1 cellular context compared by ENCODE assay signal in the genomic region with DNA sequence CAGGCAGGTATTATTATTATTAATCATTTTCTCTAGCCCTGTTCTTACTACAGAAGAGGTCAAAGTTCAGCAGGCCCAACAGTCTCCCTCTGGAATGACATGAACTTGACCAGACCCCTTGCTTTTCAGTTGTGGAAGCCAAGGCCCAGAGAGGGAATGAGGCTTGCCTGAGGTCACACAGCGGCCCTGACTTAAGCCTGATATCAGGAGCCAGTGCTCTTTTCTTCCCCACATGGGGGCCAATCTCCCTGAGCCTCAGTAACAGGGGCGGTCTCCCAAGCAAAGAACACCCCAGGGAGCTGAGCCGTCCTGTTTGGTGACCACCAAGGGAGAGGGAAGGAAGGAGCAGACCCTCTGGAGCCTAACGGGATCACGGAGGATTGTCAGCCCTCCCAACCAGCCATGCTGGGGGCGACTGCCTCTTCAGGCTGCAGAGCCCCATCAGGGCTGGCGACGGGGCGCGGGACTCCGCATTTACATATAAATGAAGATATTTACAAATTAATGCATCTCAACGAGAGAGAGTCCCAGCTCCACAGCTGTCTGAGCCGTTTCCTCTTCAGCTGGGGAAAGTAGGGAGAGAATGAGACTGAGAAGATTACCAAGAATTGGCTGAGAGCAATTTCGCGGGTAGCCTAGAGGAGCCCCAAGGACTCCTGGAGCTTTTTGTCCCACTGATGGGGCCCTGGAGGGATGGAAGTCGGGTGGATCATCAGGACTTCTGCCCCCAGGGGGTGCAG.
A peak's percentile ranks its signal among the peaks of the same experiment; 100 is the strongest.
TF ChIP-seq lines count a peak whose summit lies in the region.

No MANE protein-coding gene starts in this region.

TF ChIP-seq in WTC11, 78 proteins besides CTCF, POLR2A, EP300 and RAD21 (continued from another document):
- TF ChIP-seq, protein P1, sequence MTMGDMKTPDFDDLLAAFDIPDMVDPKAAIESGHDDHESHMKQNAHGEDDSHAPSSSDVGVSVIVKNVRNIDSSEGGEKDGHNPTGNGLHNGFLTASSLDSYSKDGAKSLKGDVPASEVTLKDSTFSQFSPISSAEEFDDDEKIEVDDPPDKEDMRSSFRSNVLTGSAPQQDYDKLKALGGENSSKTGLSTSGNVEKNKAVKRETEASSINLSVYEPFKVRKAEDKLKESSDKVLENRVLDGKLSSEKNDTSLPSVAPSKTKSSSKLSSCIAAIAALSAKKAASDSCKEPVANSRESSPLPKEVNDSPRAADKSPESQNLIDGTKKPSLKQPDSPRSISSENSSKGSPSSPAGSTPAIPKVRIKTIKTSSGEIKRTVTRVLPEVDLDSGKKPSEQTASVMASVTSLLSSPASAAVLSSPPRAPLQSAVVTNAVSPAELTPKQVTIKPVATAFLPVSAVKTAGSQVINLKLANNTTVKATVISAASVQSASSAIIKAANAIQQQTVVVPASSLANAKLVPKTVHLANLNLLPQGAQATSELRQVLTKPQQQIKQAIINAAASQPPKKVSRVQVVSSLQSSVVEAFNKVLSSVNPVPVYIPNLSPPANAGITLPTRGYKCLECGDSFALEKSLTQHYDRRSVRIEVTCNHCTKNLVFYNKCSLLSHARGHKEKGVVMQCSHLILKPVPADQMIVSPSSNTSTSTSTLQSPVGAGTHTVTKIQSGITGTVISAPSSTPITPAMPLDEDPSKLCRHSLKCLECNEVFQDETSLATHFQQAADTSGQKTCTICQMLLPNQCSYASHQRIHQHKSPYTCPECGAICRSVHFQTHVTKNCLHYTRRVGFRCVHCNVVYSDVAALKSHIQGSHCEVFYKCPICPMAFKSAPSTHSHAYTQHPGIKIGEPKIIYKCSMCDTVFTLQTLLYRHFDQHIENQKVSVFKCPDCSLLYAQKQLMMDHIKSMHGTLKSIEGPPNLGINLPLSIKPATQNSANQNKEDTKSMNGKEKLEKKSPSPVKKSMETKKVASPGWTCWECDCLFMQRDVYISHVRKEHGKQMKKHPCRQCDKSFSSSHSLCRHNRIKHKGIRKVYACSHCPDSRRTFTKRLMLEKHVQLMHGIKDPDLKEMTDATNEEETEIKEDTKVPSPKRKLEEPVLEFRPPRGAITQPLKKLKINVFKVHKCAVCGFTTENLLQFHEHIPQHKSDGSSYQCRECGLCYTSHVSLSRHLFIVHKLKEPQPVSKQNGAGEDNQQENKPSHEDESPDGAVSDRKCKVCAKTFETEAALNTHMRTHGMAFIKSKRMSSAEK (CRISPR knock-in tag; IDR thresholded peaks at IDR 0.05; ENCODE audit: borderline replicate concordance), result no peak
- TF ChIP-seq, protein P2, sequence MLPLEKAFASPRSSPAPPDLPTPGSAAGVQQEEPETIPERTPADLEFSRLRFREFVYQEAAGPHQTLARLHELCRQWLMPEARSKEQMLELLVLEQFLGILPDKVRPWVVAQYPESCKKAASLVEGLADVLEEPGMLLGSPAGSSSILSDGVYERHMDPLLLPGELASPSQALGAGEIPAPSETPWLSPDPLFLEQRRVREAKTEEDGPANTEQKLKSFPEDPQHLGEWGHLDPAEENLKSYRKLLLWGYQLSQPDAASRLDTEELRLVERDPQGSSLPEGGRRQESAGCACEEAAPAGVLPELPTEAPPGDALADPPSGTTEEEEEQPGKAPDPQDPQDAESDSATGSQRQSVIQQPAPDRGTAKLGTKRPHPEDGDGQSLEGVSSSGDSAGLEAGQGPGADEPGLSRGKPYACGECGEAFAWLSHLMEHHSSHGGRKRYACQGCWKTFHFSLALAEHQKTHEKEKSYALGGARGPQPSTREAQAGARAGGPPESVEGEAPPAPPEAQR (CRISPR knock-in tag; IDR thresholded peaks at IDR 0.05), result no peak
- TF ChIP-seq, protein P3, sequence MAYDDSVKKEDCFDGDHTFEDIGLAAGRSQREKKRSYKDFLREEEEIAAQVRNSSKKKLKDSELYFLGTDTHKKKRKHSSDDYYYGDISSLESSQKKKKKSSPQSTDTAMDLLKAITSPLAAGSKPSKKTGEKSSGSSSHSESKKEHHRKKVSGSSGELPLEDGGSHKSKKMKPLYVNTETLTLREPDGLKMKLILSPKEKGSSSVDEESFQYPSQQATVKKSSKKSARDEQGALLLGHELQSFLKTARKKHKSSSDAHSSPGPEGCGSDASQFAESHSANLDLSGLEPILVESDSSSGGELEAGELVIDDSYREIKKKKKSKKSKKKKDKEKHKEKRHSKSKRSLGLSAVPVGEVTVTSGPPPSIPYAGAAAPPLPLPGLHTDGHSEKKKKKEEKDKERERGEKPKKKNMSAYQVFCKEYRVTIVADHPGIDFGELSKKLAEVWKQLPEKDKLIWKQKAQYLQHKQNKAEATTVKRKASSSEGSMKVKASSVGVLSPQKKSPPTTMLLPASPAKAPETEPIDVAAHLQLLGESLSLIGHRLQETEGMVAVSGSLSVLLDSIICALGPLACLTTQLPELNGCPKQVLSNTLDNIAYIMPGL (CRISPR knock-in tag; IDR thresholded peaks at IDR 0.05), result no peak
- peak; percentile 84 for TF ChIP-seq SMAD4 (CRISPR knock-in tag; IDR thresholded peaks at IDR 0.05)
- TF ChIP-seq, protein P4, sequence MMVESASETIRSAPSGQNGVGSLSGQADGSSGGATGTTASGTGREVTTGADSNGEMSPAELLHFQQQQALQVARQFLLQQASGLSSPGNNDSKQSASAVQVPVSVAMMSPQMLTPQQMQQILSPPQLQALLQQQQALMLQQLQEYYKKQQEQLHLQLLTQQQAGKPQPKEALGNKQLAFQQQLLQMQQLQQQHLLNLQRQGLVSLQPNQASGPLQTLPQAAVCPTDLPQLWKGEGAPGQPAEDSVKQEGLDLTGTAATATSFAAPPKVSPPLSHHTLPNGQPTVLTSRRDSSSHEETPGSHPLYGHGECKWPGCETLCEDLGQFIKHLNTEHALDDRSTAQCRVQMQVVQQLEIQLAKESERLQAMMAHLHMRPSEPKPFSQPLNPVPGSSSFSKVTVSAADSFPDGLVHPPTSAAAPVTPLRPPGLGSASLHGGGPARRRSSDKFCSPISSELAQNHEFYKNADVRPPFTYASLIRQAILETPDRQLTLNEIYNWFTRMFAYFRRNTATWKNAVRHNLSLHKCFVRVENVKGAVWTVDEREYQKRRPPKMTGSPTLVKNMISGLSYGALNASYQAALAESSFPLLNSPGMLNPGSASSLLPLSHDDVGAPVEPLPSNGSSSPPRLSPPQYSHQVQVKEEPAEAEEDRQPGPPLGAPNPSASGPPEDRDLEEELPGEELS (CRISPR knock-in tag; IDR thresholded peaks at IDR 0.05), result peak; percentile 64; the same call in 1 of the 2 replicates
- TF ChIP-seq JAZF1 (CRISPR knock-in tag; IDR thresholded peaks at IDR 0.05), result no peak
- TF ChIP-seq ZNF423 (CRISPR knock-in tag; IDR thresholded peaks at IDR 0.05), result peak; percentile 91
- 0 out of 2 replicates have a peak, but pooled peaks have one; percentile 41 for TF ChIP-seq KAT7 (CRISPR knock-in tag; IDR thresholded peaks at IDR 0.05; ENCODE audit: borderline replicate concordance)
- 0 out of 2 replicates have a peak, but pooled peaks have one; percentile 38 for TF ChIP-seq CREM (CRISPR knock-in tag; IDR thresholded peaks at IDR 0.05)
- TF ChIP-seq FOXP1 (CRISPR knock-in tag; IDR thresholded peaks at IDR 0.05; ENCODE audit: borderline replicate concordance), result no peak
